ENCODE assay signal across 8 cellular contexts in the genomic region with DNA sequence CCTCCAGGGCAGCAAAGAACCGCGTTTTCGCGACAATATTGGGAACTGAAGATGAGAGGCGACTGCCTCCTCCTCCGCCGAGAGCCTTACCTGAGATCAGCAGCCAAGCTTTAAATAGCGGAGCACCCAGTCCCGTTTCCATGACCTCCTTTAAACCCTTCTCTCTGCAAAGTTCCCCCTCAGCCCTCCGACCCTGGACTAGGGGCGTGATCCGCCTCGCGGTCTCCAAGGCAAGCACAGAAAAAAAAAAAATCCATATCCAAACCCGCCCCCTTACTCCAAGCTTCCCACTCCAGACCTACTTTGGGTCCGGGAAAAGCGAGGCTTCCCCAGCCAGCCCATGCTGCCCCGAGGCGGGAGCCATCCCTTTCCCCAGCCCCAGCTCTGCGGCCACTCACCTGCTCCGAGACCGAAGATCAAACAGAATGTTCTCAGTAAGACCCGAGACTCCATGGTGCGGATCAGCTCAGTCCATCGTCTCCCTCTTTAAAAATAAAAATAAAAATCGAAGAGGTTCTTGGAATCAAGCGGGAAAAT.
DNase-seq lines count a peak whose midpoint lies in the region; ATAC-seq lines count a peak whose summit lies in the region.

No MANE protein-coding gene starts in this region.

- H3K9me3 ChIP-seq in adipocyte (ENCODE audit: control insufficient read depth, low read length) = peaks cover 3% of the 10 kb centered on the region

- H3K4me1 ChIP-seq in adipocyte (ENCODE audit: control insufficient read depth, insufficient read depth, low read length) = peaks cover 11% of the 10 kb centered on the region

- DNase-seq in NCI-H1694 (lab: John Stamatoyannopoulos, UW) (peak; percentile 23), NCI-H1694 treated with DMSO at 0.1 percent for 48 hours (lab: John Stamatoyannopoulos, UW) (no peak), NCI-H510A (lab: John Stamatoyannopoulos, UW) (peak; percentile 11), adipocyte (ENCODE audit: low read depth) (peak; percentile 1), iPS-NIHi11 (ENCODE audit: low spot score) (peak; percentile 52)
- peak; percentile 2 for DNase-seq in stimulated activated CD4-positive, alpha-beta T cell treated with anti-CD3 and anti-CD28 coated beads, Interleukin-1b, Interleukin-23, amount 100 ng/mL, for 48 hours

- ATAC-seq in GM19328 (IDR thresholded peaks at IDR 0.05; ENCODE audit: unreplicated experiment) = no peak
- ATAC-seq in GM18873 (IDR thresholded peaks at IDR 0.05; ENCODE audit: low FRiP score, unreplicated experiment) = no peak

- peaks cover 37% of the 10 kb centered on the region for H3K27me3 ChIP-seq in adipocyte (replicated peaks; ENCODE audit: control insufficient read depth, insufficient read depth, low read length)

- no peaks in the 10 kb centered on the region for H3K36me3 ChIP-seq in adipocyte (ENCODE audit: control insufficient read depth, insufficient read depth, low read length, severe bottlenecking)

- H3K9ac ChIP-seq in adipocyte (ENCODE audit: low read length) = no peak overlapping the region

- peak overlapping the region; percentile 72 for H3K4me3 ChIP-seq in adipocyte (ENCODE audit: low read length)
